Comparison of ENCODE assay signal across 1 cellular context in the genomic region with DNA sequence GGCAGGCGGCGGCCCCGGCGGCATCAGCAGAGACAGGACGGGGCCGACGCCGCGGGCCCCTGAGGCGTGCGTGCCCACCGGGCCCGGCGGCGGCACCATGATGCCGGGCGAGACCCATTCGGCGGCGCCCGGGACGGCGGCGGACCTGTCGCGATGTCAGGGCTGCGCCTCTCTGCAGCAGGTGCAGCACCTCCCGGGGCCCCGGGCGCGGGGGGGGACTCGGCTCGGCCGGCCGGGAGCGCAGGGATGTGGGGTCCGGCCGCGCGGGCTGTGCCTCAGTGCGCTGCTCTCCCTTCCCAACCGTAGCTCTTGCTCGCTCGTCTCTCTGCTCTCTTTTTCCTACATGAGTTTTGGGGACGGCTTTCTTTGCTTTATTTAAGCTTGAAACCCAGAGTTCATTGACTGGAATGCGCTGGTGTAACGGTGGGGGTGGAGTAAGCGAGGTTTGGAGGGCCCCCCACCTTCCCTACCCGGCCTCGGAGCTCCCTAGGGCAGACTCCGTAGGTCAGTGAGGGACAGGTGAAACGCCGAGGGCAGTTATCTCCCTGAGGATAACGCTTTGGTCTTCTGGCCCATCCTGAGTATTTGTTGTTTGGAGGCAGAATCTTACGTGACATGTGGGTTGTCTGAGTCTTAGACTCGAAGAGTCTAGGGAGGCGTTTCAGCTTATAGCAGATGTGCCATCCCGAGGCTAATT.
TF ChIP-seq lines count a peak whose summit lies in the region.

No MANE protein-coding gene starts in this region.

TF ChIP-seq in GM12878, 131 proteins besides CTCF, POLR2A, EP300 and RAD21 (continued from another document):
- TF ChIP-seq ZBTB40 (IDR thresholded peaks at IDR 0.05; ENCODE audit: borderline replicate concordance), result no peak
- TF ChIP-seq, protein P1, sequence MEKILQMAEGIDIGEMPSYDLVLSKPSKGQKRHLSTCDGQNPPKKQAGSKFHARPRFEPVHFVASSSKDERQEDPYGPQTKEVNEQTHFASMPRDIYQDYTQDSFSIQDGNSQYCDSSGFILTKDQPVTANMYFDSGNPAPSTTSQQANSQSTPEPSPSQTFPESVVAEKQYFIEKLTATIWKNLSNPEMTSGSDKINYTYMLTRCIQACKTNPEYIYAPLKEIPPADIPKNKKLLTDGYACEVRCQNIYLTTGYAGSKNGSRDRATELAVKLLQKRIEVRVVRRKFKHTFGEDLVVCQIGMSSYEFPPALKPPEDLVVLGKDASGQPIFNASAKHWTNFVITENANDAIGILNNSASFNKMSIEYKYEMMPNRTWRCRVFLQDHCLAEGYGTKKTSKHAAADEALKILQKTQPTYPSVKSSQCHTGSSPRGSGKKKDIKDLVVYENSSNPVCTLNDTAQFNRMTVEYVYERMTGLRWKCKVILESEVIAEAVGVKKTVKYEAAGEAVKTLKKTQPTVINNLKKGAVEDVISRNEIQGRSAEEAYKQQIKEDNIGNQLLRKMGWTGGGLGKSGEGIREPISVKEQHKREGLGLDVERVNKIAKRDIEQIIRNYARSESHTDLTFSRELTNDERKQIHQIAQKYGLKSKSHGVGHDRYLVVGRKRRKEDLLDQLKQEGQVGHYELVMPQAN (conservative IDR thresholded peaks at IDR 0.05), result peak; percentile 14
- no peak for TF ChIP-seq MTA2 (IDR thresholded peaks at IDR 0.05; ENCODE audit: low read depth)
- 0 out of 2 replicates have a peak, but pooled peaks have one; percentile 10 for TF ChIP-seq TCF12 (IDR thresholded peaks at IDR 0.05; ENCODE audit: low read depth, low read length)
- 0 out of 2 replicates have a peak, but pooled peaks have one; percentile 26 for TF ChIP-seq DPF2 (IDR thresholded peaks at IDR 0.05)
- TF ChIP-seq LARP7 (IDR thresholded peaks at IDR 0.05), result peak; percentile 68
